ENCODE assay signal across 4 cellular contexts in genomic region chr2:236269876-236270275, GRCh38. TPM values are rescaled to one million over a fixed set of nuclear protein-coding genes. Genes with fewer than 3 reads are reported as not detected.
"Had no signal": no experiment of that assay in that cellular context is flagged by ENCODE, and none has a peak within 500 bp of the region (broad histone marks: within the 10 kb centered on the region; RNA-seq: fewer than 3 reads in every experiment).

No MANE protein-coding gene starts in this region.

RNA-seq across cellular contexts. Expression of gene ASB18, which starts 5.7 kb away (rescaled TPM):
- total RNA-seq: OCI-LY7, Peyer's patch, RPMI7951, SK-MEL-5 had no signal
